1 cellular context compared by ENCODE assay signal in the genomic region with DNA sequence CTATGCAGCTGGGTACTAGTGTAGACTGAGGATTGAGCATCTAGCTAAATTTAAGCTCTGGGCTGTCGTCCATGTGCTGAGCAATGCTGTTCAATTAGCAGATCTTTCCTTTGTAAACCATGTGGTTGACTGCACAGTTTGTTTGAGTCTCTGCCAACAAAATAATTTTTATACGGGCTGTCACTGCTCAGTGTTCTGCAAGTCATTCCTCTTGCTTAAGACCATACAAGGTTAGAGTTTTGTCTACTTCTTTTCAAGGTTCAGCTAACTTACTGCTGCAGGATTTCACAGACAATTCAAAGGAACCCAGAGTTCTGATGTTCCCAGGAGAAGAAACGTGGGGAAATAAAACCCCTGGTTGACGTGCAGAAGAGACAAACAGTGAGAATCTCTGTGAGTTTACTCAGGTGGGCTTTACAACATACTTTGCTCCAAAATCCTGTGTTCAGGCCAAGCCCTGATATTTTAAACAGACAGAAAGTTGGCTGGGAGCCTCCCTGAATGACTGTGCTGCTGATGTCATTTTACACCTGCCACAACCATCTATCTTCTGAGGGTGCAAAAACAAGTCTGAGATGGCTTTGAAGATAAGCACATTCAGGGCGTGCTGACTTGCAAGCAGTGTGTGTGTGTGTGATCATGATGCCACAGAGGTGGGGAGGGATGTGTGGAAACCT.
TF ChIP-seq lines count a peak whose summit lies in the region.

No MANE protein-coding gene starts in this region.

TF ChIP-seq in WTC11, 78 proteins besides CTCF, POLR2A, EP300 and RAD21 (continued from another document):
- TF ChIP-seq, protein P1, sequence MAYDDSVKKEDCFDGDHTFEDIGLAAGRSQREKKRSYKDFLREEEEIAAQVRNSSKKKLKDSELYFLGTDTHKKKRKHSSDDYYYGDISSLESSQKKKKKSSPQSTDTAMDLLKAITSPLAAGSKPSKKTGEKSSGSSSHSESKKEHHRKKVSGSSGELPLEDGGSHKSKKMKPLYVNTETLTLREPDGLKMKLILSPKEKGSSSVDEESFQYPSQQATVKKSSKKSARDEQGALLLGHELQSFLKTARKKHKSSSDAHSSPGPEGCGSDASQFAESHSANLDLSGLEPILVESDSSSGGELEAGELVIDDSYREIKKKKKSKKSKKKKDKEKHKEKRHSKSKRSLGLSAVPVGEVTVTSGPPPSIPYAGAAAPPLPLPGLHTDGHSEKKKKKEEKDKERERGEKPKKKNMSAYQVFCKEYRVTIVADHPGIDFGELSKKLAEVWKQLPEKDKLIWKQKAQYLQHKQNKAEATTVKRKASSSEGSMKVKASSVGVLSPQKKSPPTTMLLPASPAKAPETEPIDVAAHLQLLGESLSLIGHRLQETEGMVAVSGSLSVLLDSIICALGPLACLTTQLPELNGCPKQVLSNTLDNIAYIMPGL (CRISPR knock-in tag; IDR thresholded peaks at IDR 0.05), result no peak
- no peak for TF ChIP-seq ZNF263 (CRISPR knock-in tag; IDR thresholded peaks at IDR 0.05; ENCODE audit: low read depth)
- TF ChIP-seq FOXJ3 (CRISPR knock-in tag; IDR thresholded peaks at IDR 0.05; ENCODE audit: borderline replicate concordance), result no peak
- TF ChIP-seq, protein P2, sequence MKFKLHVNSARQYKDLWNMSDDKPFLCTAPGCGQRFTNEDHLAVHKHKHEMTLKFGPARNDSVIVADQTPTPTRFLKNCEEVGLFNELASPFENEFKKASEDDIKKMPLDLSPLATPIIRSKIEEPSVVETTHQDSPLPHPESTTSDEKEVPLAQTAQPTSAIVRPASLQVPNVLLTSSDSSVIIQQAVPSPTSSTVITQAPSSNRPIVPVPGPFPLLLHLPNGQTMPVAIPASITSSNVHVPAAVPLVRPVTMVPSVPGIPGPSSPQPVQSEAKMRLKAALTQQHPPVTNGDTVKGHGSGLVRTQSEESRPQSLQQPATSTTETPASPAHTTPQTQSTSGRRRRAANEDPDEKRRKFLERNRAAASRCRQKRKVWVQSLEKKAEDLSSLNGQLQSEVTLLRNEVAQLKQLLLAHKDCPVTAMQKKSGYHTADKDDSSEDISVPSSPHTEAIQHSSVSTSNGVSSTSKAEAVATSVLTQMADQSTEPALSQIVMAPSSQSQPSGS (CRISPR knock-in tag; IDR thresholded peaks at IDR 0.05; ENCODE audit: borderline replicate concordance, low read depth), result no peak
